8 cellular contexts compared by ENCODE assay signal in the genomic region with DNA sequence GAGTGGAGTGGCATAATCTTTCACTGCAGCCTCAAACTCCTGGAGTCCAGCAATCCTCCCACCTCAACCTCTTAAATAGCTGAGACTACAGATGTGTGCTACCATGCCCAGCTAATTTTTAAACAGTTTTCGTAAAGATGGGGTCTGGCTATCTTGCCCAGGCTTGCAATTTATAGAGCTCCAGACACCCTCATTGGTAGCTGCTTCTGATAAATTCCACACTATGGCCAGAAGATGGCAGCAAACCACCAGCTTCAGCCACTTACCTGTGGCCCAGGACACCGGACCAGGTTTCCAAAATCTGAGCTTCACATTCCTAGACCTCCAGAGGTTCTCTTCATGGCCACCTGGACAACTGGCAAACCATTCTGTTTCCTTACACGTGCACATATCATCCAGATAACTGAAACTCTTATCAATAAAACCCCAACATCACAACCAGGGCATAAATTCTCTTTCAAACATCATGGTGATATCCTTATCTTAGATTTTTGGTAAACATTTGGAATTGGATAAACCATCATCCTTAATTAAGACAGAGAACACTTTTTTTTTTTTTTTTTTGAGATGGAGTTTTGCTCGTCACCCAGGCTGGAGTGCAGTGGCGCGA. TPM values are rescaled to one million over a fixed set of nuclear protein-coding genes. Genes with fewer than 3 reads are reported as not detected.
DNase-seq lines count a peak whose midpoint lies in the region; ATAC-seq and TF ChIP-seq lines count a peak whose summit lies in the region.

No MANE protein-coding gene starts in this region.

- no peak overlapping the region for H3K9ac ChIP-seq in NT2/D1 (ENCODE audit: insufficient read length, low read depth)

- 70 to 73% methylated on average over 6 of the region's 6 CpGs for WGBS in testis, 2 donors

- H3K9me3 Mint-ChIP-seq in activated T-cell treated with anti-CD3 and anti-CD28 coated beads, Interleukin-2, amount 50 U/mL, for 24 hours = no peaks in the 10 kb centered on the region
- H3K9me3 Mint-ChIP-seq in neural crest cell = no peaks in the 10 kb centered on the region

- H3K27ac ChIP-seq in testis = no peak overlapping the region

- no peaks in the 10 kb centered on the region for H3K27me3 Mint-ChIP-seq in activated T-cell treated with anti-CD3 and anti-CD28 coated beads, Interleukin-2, amount 50 U/mL, for 24 hours
- peaks cover under 1% of the 10 kb centered on the region for H3K27me3 Mint-ChIP-seq in neural crest cell (ENCODE audit: low read depth)

- no peak for ATAC-seq in GM19328 (IDR thresholded peaks at IDR 0.05; ENCODE audit: unreplicated experiment)

- H3K36me3 Mint-ChIP-seq in activated T-cell treated with anti-CD3 and anti-CD28 coated beads, Interleukin-2, amount 50 U/mL, for 24 hours (ENCODE audit: low read depth) = no peaks in the 10 kb centered on the region
- peaks cover 8% of the 10 kb centered on the region for H3K36me3 Mint-ChIP-seq in neural crest cell (ENCODE audit: low read depth)

- H3K27ac Mint-ChIP-seq in activated T-cell treated with anti-CD3 and anti-CD28 coated beads, Interleukin-2, amount 50 U/mL, for 24 hours = no peak overlapping the region
- H3K27ac Mint-ChIP-seq in neural crest cell (ENCODE audit: unreplicated experiment) = peak overlapping the region; percentile 75

- no peak for TF ChIP-seq POLR2A in testis (IDR thresholded peaks at IDR 0.05)

- H3K4me1 ChIP-seq in BE2C (no peaks in the 10 kb centered on the region), NT2/D1 (ENCODE audit: insufficient read depth, insufficient read length) (peaks cover 2% of the 10 kb centered on the region), testis (peaks cover 5% of the 10 kb centered on the region)

- intact Hi-C loops in testis (cut with DNase I; ENCODE audit: low total_unique reads) = loop anchor here (5.0 kb wide), 1 partner anchor 36 kb away; no protein-coding TSS in a partner anchor

- DNase-seq in BE2C = peak; percentile 36
- DNase-seq in H4 (ENCODE audit: low spot score) = peak; percentile 34
- DNase-seq in NT2/D1 (ENCODE audit: low read depth, low spot score) = peak; percentile 66
- DNase-seq in activated T-cell treated with anti-CD3 and anti-CD28 coated beads, Interleukin-2, amount 50 U/mL, for 24 hours = peak; percentile 60
- DNase-seq in fibroblast of pulmonary artery (ENCODE audit: low read depth) = peak; percentile 69
- DNase-seq in neural crest cell (ENCODE audit: low read depth, low spot score) = no peak
- DNase-seq in testis = peak; percentile 70

- H3K4me3 ChIP-seq in BE2C (ENCODE audit: low read depth, low read length) = no peak overlapping the region
- no peak overlapping the region for H3K4me3 ChIP-seq in NT2/D1 (ENCODE audit: insufficient read length, low read depth)
- H3K4me3 ChIP-seq in fibroblast of pulmonary artery (replicated peaks; ENCODE audit: low read depth, low read length) = no peak overlapping the region
- H3K4me3 ChIP-seq in testis = no peak overlapping the region

- H3K27me3 ChIP-seq in BE2C = no peaks in the 10 kb centered on the region
- H3K27me3 ChIP-seq in NT2/D1 (ENCODE audit: insufficient read depth, insufficient read length) = no peaks in the 10 kb centered on the region
- no peaks in the 10 kb centered on the region for H3K27me3 ChIP-seq in testis

- no peaks in the 10 kb centered on the region for H3K9me3 ChIP-seq in BE2C
- H3K9me3 ChIP-seq in NT2/D1 (ENCODE audit: insufficient read depth, low read length) = no peaks in the 10 kb centered on the region
- no peaks in the 10 kb centered on the region for H3K9me3 ChIP-seq in testis

- no peaks in the 10 kb centered on the region for H3K4me1 Mint-ChIP-seq in activated T-cell treated with anti-CD3 and anti-CD28 coated beads, Interleukin-2, amount 50 U/mL, for 24 hours (ENCODE audit: low read depth)
- H3K4me1 Mint-ChIP-seq in neural crest cell = no peaks in the 10 kb centered on the region

- peak; percentile 58 for TF ChIP-seq CTCF in BE2C (IDR thresholded peaks at IDR 0.05; ENCODE audit: low read depth, low read length)
- TF ChIP-seq CTCF in fibroblast of pulmonary artery (IDR thresholded peaks at IDR 0.05; ENCODE audit: low read length, missing control alignments) = peak; percentile 73
- TF ChIP-seq CTCF in neural crest cell (conservative IDR thresholded peaks at IDR 0.05) = peak; percentile 85
- TF ChIP-seq CTCF in testis (IDR thresholded peaks at IDR 0.05) = peak; percentile 79 to 88 (median 81)

- H3K36me3 ChIP-seq in BE2C (no peaks in the 10 kb centered on the region), NT2/D1 (ENCODE audit: insufficient read depth, insufficient read length, low read length) (peaks cover 50% of the 10 kb centered on the region), testis (ENCODE audit: low read depth, missing control alignments) (no peaks in the 10 kb centered on the region)

- H3K4me3 Mint-ChIP-seq in activated T-cell treated with anti-CD3 and anti-CD28 coated beads, Interleukin-2, amount 50 U/mL, for 24 hours = no peak overlapping the region
- peak overlapping the region; percentile 78 for H3K4me3 Mint-ChIP-seq in neural crest cell

RNA-seq across cellular contexts. Expression of a gene that starts 28.9 kb away (rescaled TPM):
- polyA plus RNA-seq in BE2C (2012; ENCODE audit: insufficient read depth, insufficient read length, low read depth) = 0.37 TPM
- total RNA-seq in H4 (2014; rRNA removed; shearing (Covaris generic)) = 0.08 TPM in 1 of 2 replicates, not detected in the other
- total RNA-seq in neural crest cell (0.44 and 0.68 TPM in 2 replicates), testis (1 to 10 TPM in 1 of 2 donors, under 1 TPM in 1; 0.81 to 2.0 TPM)
- polyA plus RNA-seq in testis (ENCODE audit: insufficient read depth, low read depth, low replicate concordance) = 0.98 TPM

RNA-seq across cellular contexts. Expression of a gene that starts 29.0 kb away (rescaled TPM):
- polyA plus RNA-seq in BE2C (2012; ENCODE audit: insufficient read depth, insufficient read length, low read depth) = 24.9 TPM
- 4.3 and 9.6 TPM in 2 replicates for total RNA-seq in H4 (2014; rRNA removed; shearing (Covaris generic))
- 161 and 180 TPM in 2 replicates for total RNA-seq in neural crest cell
- 10 to 100 TPM; 70.2 to 79.2 TPM for total RNA-seq in testis
- 41.5 TPM for polyA plus RNA-seq in testis (ENCODE audit: insufficient read depth, low read depth, low replicate concordance)

RNA-seq across cellular contexts. Expression of a gene that starts 39.0 kb away (rescaled TPM):
- polyA plus RNA-seq in BE2C (2012; ENCODE audit: insufficient read depth, insufficient read length, low read depth) = 33.3 TPM
- 23.3 and 28.6 TPM in 2 replicates for total RNA-seq in H4 (2014; rRNA removed; shearing (Covaris generic))
- total RNA-seq in neural crest cell (12.4 TPM in 2 replicates), testis (10 to 100 TPM; 11.7 to 16.0 TPM)
- 16.0 TPM for polyA plus RNA-seq in testis (ENCODE audit: insufficient read depth, low read depth, low replicate concordance)

RNA-seq across cellular contexts. Expression of a gene that starts 39.1 kb away (rescaled TPM):
- 249 TPM for polyA plus RNA-seq in BE2C (2012; ENCODE audit: insufficient read depth, insufficient read length, low read depth)
- 502 and 627 TPM in 2 replicates for total RNA-seq in H4 (2014; rRNA removed; shearing (Covaris generic))
- total RNA-seq in neural crest cell = 309 and 318 TPM in 2 replicates
- total RNA-seq in testis = 100 to 1,000 TPM; 380 to 393 TPM
- 425 TPM for polyA plus RNA-seq in testis (ENCODE audit: insufficient read depth, low read depth, low replicate concordance)

RNA-seq across cellular contexts. Expression of a gene that starts 45.6 kb away (rescaled TPM):
- 9.0 TPM for polyA plus RNA-seq in BE2C (2012; ENCODE audit: insufficient read depth, insufficient read length, low read depth)
- total RNA-seq in H4 (2014; rRNA removed; shearing (Covaris generic)) = 5.3 and 5.7 TPM in 2 replicates
- total RNA-seq in neural crest cell (21.8 and 22.1 TPM in 2 replicates), testis (10 to 100 TPM; 25.0 to 26.3 TPM)
- polyA plus RNA-seq in testis (ENCODE audit: insufficient read depth, low read depth, low replicate concordance) = 56.5 TPM
